ENCODE assay signal across 8 cellular contexts in genomic region chr2:169572821-169573159, GRCh38. TPM values are rescaled to one million over a fixed set of nuclear protein-coding genes. Genes with fewer than 3 reads are reported as not detected.
DNase-seq lines count a peak whose midpoint lies in the region; ATAC-seq and TF ChIP-seq lines count a peak whose summit lies in the region.

No MANE protein-coding gene starts in this region.

- no peak overlapping the region for H4K12ac ChIP-seq in trophoblast cell (ENCODE audit: low read depth, low read length)

- peak overlapping the region; percentile 14 for H2AFZ ChIP-seq in trophoblast cell (ENCODE audit: insufficient read depth, low read length, poor library complexity)

- peak overlapping the region; percentile 68 for H3K4me2 ChIP-seq in trophoblast cell (ENCODE audit: low read length)

- TF ChIP-seq CTCF in Calu3 (IDR thresholded peaks at IDR 0.05; ENCODE audit: unreplicated experiment) (no peak), Panc1 (IDR thresholded peaks at IDR 0.05) (no peak), esophagus muscularis mucosa (IDR thresholded peaks at IDR 0.05) (no peak)

- BruUV-seq in Calu3 (replicated peaks; lab: Mats Ljungman, UMichigan): no TSS peak
- no TSS peak for BruUV-seq in Panc1 (replicated peaks; lab: Mats Ljungman, UMichigan)

- no peaks in the 10 kb centered on the region for H3K27me3 ChIP-seq in Panc1 (ENCODE audit: control insufficient read depth, insufficient read depth, low read length)
- H3K27me3 ChIP-seq in esophagus muscularis mucosa: no peaks in the 10 kb centered on the region
- no peaks in the 10 kb centered on the region for H3K27me3 ChIP-seq in trophoblast cell (ENCODE audit: insufficient read depth, low read length)

- H3K14ac ChIP-seq in trophoblast cell (ENCODE audit: low read length): no peak overlapping the region

- H3K4me3 ChIP-seq in Panc1 (ENCODE audit: low read depth in 2 of 2, low read length in 2 of 2): peak overlapping the region; percentile 87 to 91
- peak overlapping the region; percentile 64 to 76 (median 74) for H3K4me3 ChIP-seq in esophagus muscularis mucosa
- H3K4me3 ChIP-seq in trophoblast cell (ENCODE audit: low read depth, low read length): peak overlapping the region; percentile 71

- peak overlapping the region; percentile 86 for H3K9ac ChIP-seq in trophoblast cell (ENCODE audit: low read length)

- no peak overlapping the region for H2BK5ac ChIP-seq in trophoblast cell (ENCODE audit: low read depth, low read length, poor library complexity)

- H3K79me2 ChIP-seq in trophoblast cell (ENCODE audit: control insufficient read depth, insufficient read depth, low read length, poor library complexity): no peaks in the 10 kb centered on the region

- DNase-seq in Calu3 (no peak), Panc1 (ENCODE audit: low read depth, low spot score) (no peak), esophagus muscularis mucosa (ENCODE audit: extremely low spot score) (no peak), trophoblast cell (no peak), GM19238 (ENCODE audit: insufficient read length, low spot score) (no peak), NCI-H2227 treated with DMSO at 0.1 percent for 48 hours (lab: John Stamatoyannopoulos, UW) (no peak)

- H3K9me3 ChIP-seq in Panc1 (ENCODE audit: control insufficient read depth, insufficient read depth, low read depth, low read length) (no peaks in the 10 kb centered on the region), esophagus muscularis mucosa (no peaks in the 10 kb centered on the region), trophoblast cell (ENCODE audit: insufficient read depth, low read depth, low read length) (no peaks in the 10 kb centered on the region)

- in situ Hi-C loops in Panc1 (cut with HindIII; ENCODE audit: low pct_unique_long_range_greater_than_20kb, low sequenced_read_pairs): no loop called here

- H3K4me1 Mint-ChIP-seq in Calu3 (ENCODE audit: low read depth, unreplicated experiment): no peaks in the 10 kb centered on the region

- H3K27me3 Mint-ChIP-seq in Calu3 (ENCODE audit: unreplicated experiment): no peaks in the 10 kb centered on the region

- TF ChIP-seq EP300 in esophagus muscularis mucosa (IDR thresholded peaks at IDR 0.05): no peak

- H3K23ac ChIP-seq in trophoblast cell (ENCODE audit: low read length): no peak overlapping the region

- H3K36me3 ChIP-seq in Panc1 (ENCODE audit: control insufficient read depth, insufficient read depth, low read length) (no peaks in the 10 kb centered on the region), esophagus muscularis mucosa (no peaks in the 10 kb centered on the region), trophoblast cell (ENCODE audit: control insufficient read depth in 1 of 2, insufficient read depth in 2 of 2, low read length in 2 of 2) (peaks cover 0 to 1% of the 10 kb centered on the region in 2 experiments)

- 29% methylated on average over 2 of the region's 2 CpGs for WGBS in esophagus muscularis mucosa
- WGBS in trophoblast cell (ENCODE audit: extremely low coverage, insufficient coverage, insufficient read length): no CpG with 5 or more reads among the region's 2 CpGs

- no peak overlapping the region for H3K18ac ChIP-seq in trophoblast cell (ENCODE audit: low read length)

- CTCF ChIA-PET in Calu3 (lab: Charles Lee) (no interaction called here), Panc1 (lab: Charles Lee) (no interaction called here)

- H3K27ac ChIP-seq in Panc1 (ENCODE audit: low read length) (peak overlapping the region; percentile 93), esophagus muscularis mucosa (replicated peaks in 1 of 4) (peak overlapping the region in 1 of 4 donors; percentile 76), trophoblast cell (ENCODE audit: low read depth, low read length) (no peak overlapping the region)

- peak overlapping the region; percentile 73 for H4K8ac ChIP-seq in trophoblast cell (ENCODE audit: low read depth, low read length)

- TF ChIP-seq POLR2A in esophagus muscularis mucosa (IDR thresholded peaks at IDR 0.05; ENCODE audit: low read depth): no peak

- H3K36me3 Mint-ChIP-seq in Calu3 (ENCODE audit: insufficient read depth, unreplicated experiment): peaks cover 17% of the 10 kb centered on the region

- no peak overlapping the region for H2BK120ac ChIP-seq in trophoblast cell (ENCODE audit: insufficient read depth, low read length, poor library complexity)

- H3K4ac ChIP-seq in trophoblast cell (ENCODE audit: low read depth, low read length): no peak overlapping the region

- intact Hi-C loops in Calu3 (cut with micrococcal nuclease; ENCODE audit: unreplicated experiment) (no loop called here), Panc1 (cut with micrococcal nuclease; ENCODE audit: unreplicated experiment) (no loop called here), esophagus muscularis mucosa (cut with DNase I) (no loop called here)

- POLR2A ChIA-PET in Panc1 (lab: Charles Lee): interaction anchor here (0.5 to 1.2 kb wide), 4 partner anchors 15 to 172 kb away, joined by 3 to 13 read pairs (median 6); no protein-coding TSS in a partner anchor

- H3K4me1 ChIP-seq in Panc1 (ENCODE audit: control insufficient read depth, insufficient read depth, low read length) (peaks cover 13% of the 10 kb centered on the region; the same call in 1 of the 2 replicates), esophagus muscularis mucosa (peaks cover 0 to 26% (median 16%) of the 10 kb centered on the region in 4 donors), trophoblast cell (ENCODE audit: control insufficient read depth in 1 of 2, insufficient read depth in 2 of 2, low read length in 2 of 2) (no peaks in the 10 kb centered on the region)

- peak overlapping the region; percentile 97 for H3K4me3 Mint-ChIP-seq in Calu3 (ENCODE audit: low read depth, unreplicated experiment)

- ATAC-seq in Panc1 (no peak), GM21526 (IDR thresholded peaks at IDR 0.05; ENCODE audit: low FRiP score, unreplicated experiment) (no peak), GM18858 (IDR thresholded peaks at IDR 0.05; ENCODE audit: unreplicated experiment) (no peak)

- no peaks in the 10 kb centered on the region for H3K9me3 Mint-ChIP-seq in Calu3 (ENCODE audit: low read depth, unreplicated experiment)

- peaks cover 4% of the 10 kb centered on the region for H3K79me1 ChIP-seq in trophoblast cell (ENCODE audit: low read length)

- H4K91ac ChIP-seq in trophoblast cell (ENCODE audit: low read depth, low read length): no peak overlapping the region

- H2AK5ac ChIP-seq in trophoblast cell (ENCODE audit: low read length): no peak overlapping the region

- H2BK12ac ChIP-seq in trophoblast cell (ENCODE audit: low read length): no peak overlapping the region

- H3K27ac Mint-ChIP-seq in Calu3 (ENCODE audit: unreplicated experiment): peak overlapping the region; percentile 94

RNA-seq across cellular contexts. Expression of gene FASTKD1, which starts 0.9 kb away (rescaled TPM):
- 26.0 and 27.0 TPM in 2 replicates for total RNA-seq in Calu3 (2022)
- total RNA-seq in Panc1 (2021; ENCODE audit: unreplicated experiment): 37.2 TPM
- polyA plus RNA-seq in Panc1 (2012; ENCODE audit: insufficient read length): 13.3 TPM
- 10 to 100 TPM in 2 of 4 donors, 1 to 10 TPM in 2; 8.3 to 15.4 (median 11.0) TPM for total RNA-seq in esophagus muscularis mucosa
- polyA plus RNA-seq in trophoblast cell (2013): 23.7 and 26.5 TPM in 2 replicates

RNA-seq across cellular contexts. Expression of gene PPIG, which starts 11.4 kb away (rescaled TPM):
- total RNA-seq in Calu3 (2022) (55.4 and 58.3 TPM in 2 replicates), Panc1 (2021; ENCODE audit: unreplicated experiment) (46.5 TPM), esophagus muscularis mucosa (10 to 100 TPM; 26.5 to 48.6 (median 34.5) TPM)
- polyA plus RNA-seq in Panc1 (2012; ENCODE audit: insufficient read length): 21.9 TPM
- polyA plus RNA-seq in trophoblast cell (2013): 72.4 and 76.6 TPM in 2 replicates
